ENCODE assay signal across 8 cellular contexts in genomic region chr11:124953753-124954624, GRCh38. TPM values are rescaled to one million over a fixed set of nuclear protein-coding genes. Genes with fewer than 3 reads are reported as not detected.
A peak's percentile ranks its signal among the peaks of the same experiment; 100 is the strongest.
DNase-seq lines count a peak whose midpoint lies in the region; ATAC-seq, FAIRE-seq and TF ChIP-seq lines count a peak whose summit lies in the region.

A gene with protein sequence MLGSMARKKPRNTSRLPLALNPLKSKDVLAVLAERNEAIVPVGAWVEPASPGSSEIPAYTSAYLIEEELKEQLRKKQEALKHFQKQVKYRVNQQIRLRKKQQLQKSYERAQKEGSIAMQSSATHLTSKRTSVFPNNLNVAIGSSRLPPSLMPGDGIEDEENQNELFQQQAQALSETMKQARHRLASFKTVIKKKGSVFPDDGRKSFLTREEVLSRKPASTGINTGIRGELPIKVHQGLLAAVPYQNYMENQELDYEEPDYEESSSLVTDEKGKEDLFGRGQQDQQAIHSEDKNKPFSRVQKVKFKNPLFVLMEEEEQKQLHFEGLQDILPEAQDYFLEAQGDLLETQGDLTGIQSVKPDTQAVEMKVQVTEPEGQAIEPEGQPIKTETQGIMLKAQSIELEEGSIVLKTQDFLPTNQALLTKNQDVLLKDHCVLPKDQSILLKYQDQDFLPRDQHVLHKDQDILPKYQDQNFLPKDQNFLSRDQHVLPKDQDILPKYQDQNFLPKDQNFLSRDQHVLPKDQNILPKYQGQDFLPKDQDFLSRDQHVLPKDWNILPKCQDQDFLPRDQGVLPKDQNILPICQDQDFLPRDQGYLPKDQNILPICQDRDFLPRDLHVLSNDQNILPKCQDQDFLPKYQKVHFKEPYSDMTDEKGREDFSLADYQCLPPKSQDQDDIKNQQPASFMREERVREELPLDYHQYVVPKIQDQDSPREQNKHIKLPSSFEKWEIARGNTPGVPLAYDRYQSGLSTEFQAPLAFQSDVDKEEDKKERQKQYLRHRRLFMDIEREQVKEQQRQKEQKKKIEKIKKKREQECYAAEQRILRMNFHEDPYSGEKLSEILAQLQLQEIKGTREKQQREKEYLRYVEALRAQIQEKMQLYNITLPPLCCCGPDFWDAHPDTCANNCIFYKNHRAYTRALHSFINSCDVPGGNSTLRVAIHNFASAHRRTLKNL (plus strand): TSS chr11:124954202. CDS start chr11:124954733, 531 bp downstream.

- H3K4me3 ChIP-seq in AG09309 (ENCODE audit: control insufficient read depth, low read depth, low read length) (peak within 1 kb of the TSS; percentile 80), keratinocyte (ENCODE audit: control insufficient read depth in 2 of 3, extremely low read depth in 1 of 3, insufficient read depth in 2 of 3, low read depth in 1 of 3, low read length in 3 of 3) (peak within 1 kb of the TSS; percentile 69 to 89 (median 76))

- H3K27me3 ChIP-seq in keratinocyte (ENCODE audit: control insufficient read depth, extremely low read depth, insufficient read depth, low read length), result no peaks in the 10 kb centered on the region

- H4K20me1 ChIP-seq in keratinocyte (ENCODE audit: control insufficient read depth, extremely low read depth, insufficient read depth, low read length), result no peaks in the 10 kb centered on the region

- H3K79me2 ChIP-seq in keratinocyte (ENCODE audit: control insufficient read depth, insufficient read depth, low read length), result no peaks in the 10 kb centered on the region

- FAIRE-seq in keratinocyte (lab: Jason Lieb, UNC), result peak; percentile 70

- H3K9me1 ChIP-seq in keratinocyte (ENCODE audit: control insufficient read depth, extremely low read depth, insufficient read depth, low read length), result no peaks in the 10 kb centered on the region

- dilution Hi-C loops in keratinocyte (cut with MboI; ENCODE audit: extremely low pct_ligation_motif_present, low sequenced_read_pairs), result no loop called here

- TF ChIP-seq CTCF in AG09309 (IDR thresholded peaks at IDR 0.05; ENCODE audit: control insufficient read depth, insufficient read depth, low read depth, low read length, missing control alignments) (no peak), keratinocyte (optimal IDR thresholded peaks at IDR 0.05 in 1 of 3, IDR thresholded peaks at IDR 0.05 in 1 of 3, conservative IDR thresholded peaks at IDR 0.05 in 1 of 3; ENCODE audit: extremely low read depth in 1 of 3, insufficient read depth in 2 of 3, low read length in 3 of 3) (no peak)

- no peaks in the 10 kb centered on the region for H3K9me3 ChIP-seq in keratinocyte (ENCODE audit: control insufficient read depth, low read depth, low read length)

- H2AFZ ChIP-seq in keratinocyte (ENCODE audit: control insufficient read depth, low read length), result peak within 1 kb of the TSS; percentile 89

- ATAC-seq in GM19023 (IDR thresholded peaks at IDR 0.05; ENCODE audit: unreplicated experiment) (peak; percentile 100), HG03196 (IDR thresholded peaks at IDR 0.05; ENCODE audit: unreplicated experiment) (peak; percentile 99)

- no peaks in the 10 kb centered on the region for H3K36me3 ChIP-seq in keratinocyte (ENCODE audit: control insufficient read depth in 2 of 2, extremely low read depth in 1 of 2, insufficient read depth in 2 of 2, low read length in 2 of 2)

- peak within 1 kb of the TSS; percentile 83 for H3K9ac ChIP-seq in keratinocyte (ENCODE audit: control insufficient read depth, extremely low read depth, insufficient read depth, low read length)

- H3K4me1 ChIP-seq in keratinocyte (ENCODE audit: control insufficient read depth, extremely low read depth, insufficient read depth, low read length), result peaks cover 9% of the 10 kb centered on the region

- H3K4me2 ChIP-seq in keratinocyte (ENCODE audit: control insufficient read depth, extremely low read depth, insufficient read depth, low read depth, low read length), result peak within 1 kb of the TSS; percentile 97

- DNase-seq in AG09309 (ENCODE audit: low read depth) (peak; percentile 80), NCI-H345 (lab: John Stamatoyannopoulos, UW) (peak; percentile 99), cerebellum (ENCODE audit: low spot score) (peak; percentile 97), keratinocyte (ENCODE audit: low read depth, low spot score) (peak; percentile 59)
- peak; percentile 94 for DNase-seq in activated CD4-positive, CD25-positive, alpha-beta regulatory T cell treated with anti-CD3 and anti-CD28 coated beads, Interleukin-2, amount 50 U/mL, for 16 hours (ENCODE audit: low read depth, low spot score)
- DNase-seq in stimulated activated CD4-positive, alpha-beta T cell treated with anti-CD3 and anti-CD28 coated beads, Interleukin-15, amount 100 ng/mL, for 1 hour (ENCODE audit: low read depth in 1 of 2, low spot score in 1 of 2), result peak; percentile 86 to 90

- peak within 1 kb of the TSS; percentile 81 for H3K27ac ChIP-seq in keratinocyte (ENCODE audit: control insufficient read depth, insufficient read depth, low read length)

RNA-seq across cellular contexts. Expression of the gene that starts here (rescaled TPM):
- 3.5 TPM for total RNA-seq in cerebellum
- 0.77 to 2.0 TPM (median 1.4 TPM) in 3 replicates for polyA plus RNA-seq in keratinocyte
- 3.1 TPM for polyA plus RNA-seq in keratinocyte (2011; ENCODE audit: low read depth)
- polyA plus RNA-seq in keratinocyte (2011; cell fraction: cytosol; rRNA removed), result 0.43 and 0.79 TPM in 2 replicates
- polyA plus RNA-seq in keratinocyte (2011; cell fraction: nucleus; rRNA removed), result 1.3 and 1.4 TPM in 2 replicates
- 0.86 and 1.2 TPM in 2 replicates for polyA plus RNA-seq in keratinocyte (2012; ENCODE audit: low replicate concordance)
- polyA minus RNA-seq in keratinocyte, result 0.33 to 3.3 TPM (median 0.66 TPM) in 3 replicates
- polyA minus RNA-seq in keratinocyte (2011; cell fraction: cytosol; rRNA and poly(A)+ RNA removed), result 0.96 TPM
- 2.0 and 2.8 TPM in 2 replicates for polyA minus RNA-seq in keratinocyte (2011; cell fraction: nucleus; rRNA and poly(A)+ RNA removed)

Comparison
In these comparisons a context has a peak if more than half of its experiments do, and no peak if none do; other contexts are left out.
1. Peak in every context shown above with its lines: DNase-seq, ATAC-seq, H3K4me3 ChIP-seq and H3K27ac ChIP-seq.